8 cellular contexts compared by ENCODE assay signal in genomic region chr7:66739953-66740301, GRCh38. TPM values are rescaled to one million over a fixed set of nuclear protein-coding genes. Genes with fewer than 3 reads are reported as not detected.
A peak's percentile ranks its signal among the peaks of the same experiment; 100 is the strongest.
DNase-seq lines count a peak whose midpoint lies in the region; ATAC-seq and TF ChIP-seq lines count a peak whose summit lies in the region.

No MANE protein-coding gene starts in this region.

- H3K36me3 ChIP-seq in cardiac muscle cell (no peaks in the 10 kb centered on the region), SK-N-MC (ENCODE audit: insufficient read depth, low read length) (peaks cover 9% of the 10 kb centered on the region; the same call in 1 of the 2 replicates), sigmoid colon (peaks cover 0 to 10% (median 4%) of the 10 kb centered on the region in 4 donors)

- peak overlapping the region; percentile 94 for H3K9ac ChIP-seq in SK-N-MC (ENCODE audit: insufficient read length)

- TF ChIP-seq CTCF in cardiac muscle cell (IDR thresholded peaks at IDR 0.05; ENCODE audit: low read depth, low read length), result no peak
- no peak for TF ChIP-seq CTCF in fibroblast of villous mesenchyme (IDR thresholded peaks at IDR 0.05; ENCODE audit: insufficient read depth, low read depth, low read length)
- no peak for TF ChIP-seq CTCF in sigmoid colon (IDR thresholded peaks at IDR 0.05)

- intact Hi-C loops in Right ventricle myocardium inferior (cut with DNase I), result loop anchor here (1.0 to 10.0 kb wide), 3 partner anchors 58 to 145 kb away; no protein-coding TSS in a partner anchor
- intact Hi-C loops in sigmoid colon (cut with DNase I), result loop anchor here (1.0 to 2.0 kb wide), 2 partner anchors 58 to 105 kb away; no protein-coding TSS in a partner anchor

- peak overlapping the region; percentile 95 for H3K27ac ChIP-seq in cardiac muscle cell
- H3K27ac ChIP-seq in SK-N-MC, result peak overlapping the region; percentile 83
- H3K27ac ChIP-seq in sigmoid colon, result peak overlapping the region; percentile 92 to 100 (median 97)

- H3K4me3 ChIP-seq in cardiac muscle cell (peak overlapping the region; percentile 84), SK-N-MC (peak overlapping the region; percentile 96), fibroblast of villous mesenchyme (ENCODE audit: low read depth, low read length) (peak overlapping the region; percentile 90), sigmoid colon (peak overlapping the region; percentile 72 to 98 (median 90))

- TF ChIP-seq POLR2A in sigmoid colon (IDR thresholded peaks at IDR 0.05), result no peak

- 5 to 9% methylated on average over 12 of the region's 12 CpGs for WGBS in sigmoid colon, 2 donors

- H3K9me3 ChIP-seq in cardiac muscle cell (ENCODE audit: low read depth) (no peaks in the 10 kb centered on the region), SK-N-MC (ENCODE audit: low read depth, low read length) (no peaks in the 10 kb centered on the region), sigmoid colon (peaks cover 0 to 12% (median 0%) of the 10 kb centered on the region in 4 donors)

- ATAC-seq in Right ventricle myocardium inferior (no peak), HG02885 (IDR thresholded peaks at IDR 0.05; ENCODE audit: poor library complexity, unreplicated experiment) (no peak)

- H3K4me1 ChIP-seq in cardiac muscle cell (ENCODE audit: low read depth), result no peaks in the 10 kb centered on the region
- peaks cover 0 to 36% (median 23%) of the 10 kb centered on the region in 4 donors for H3K4me1 ChIP-seq in sigmoid colon

- H3K27me3 ChIP-seq in cardiac muscle cell, result no peaks in the 10 kb centered on the region
- no peaks in the 10 kb centered on the region for H3K27me3 ChIP-seq in sigmoid colon

- DNase-seq in cardiac muscle cell (ENCODE audit: low read depth in 1 of 2, low spot score in 1 of 2) (peak in 1 of 2 donors; percentile 12), Right ventricle myocardium inferior (ENCODE audit: missing footprints) (no peak), SK-N-MC (ENCODE audit: low read depth, low spot score) (no peak), fibroblast of villous mesenchyme (ENCODE audit: low read depth) (no peak), sigmoid colon (no peak), COR-L47 (lab: John Stamatoyannopoulos, UW) (no peak), SW480 (ENCODE audit: low spot score) (no peak)

- TF ChIP-seq EP300 in sigmoid colon (IDR thresholded peaks at IDR 0.05), result no peak

RNA-seq across cellular contexts. Expression of gene RABGEF1, which starts 0.6 kb away (rescaled TPM):
- 17.1 and 22.7 TPM in 2 replicates for total RNA-seq in cardiac muscle cell
- polyA plus RNA-seq in cardiac muscle cell, result 18.8 and 22.4 TPM in 2 replicates
- total RNA-seq in Right ventricle myocardium inferior, result 16.4 TPM
- total RNA-seq in fibroblast of villous mesenchyme, result 43.8 and 61.7 TPM in 2 replicates
- total RNA-seq in sigmoid colon, result 10 to 100 TPM; 36.4 to 47.2 (median 41.3) TPM
- 10 to 100 TPM; 10.2 to 15.7 (median 13.2) TPM for polyA plus RNA-seq in sigmoid colon
